ENCODE assay signal across 8 cellular contexts in the genomic region with DNA sequence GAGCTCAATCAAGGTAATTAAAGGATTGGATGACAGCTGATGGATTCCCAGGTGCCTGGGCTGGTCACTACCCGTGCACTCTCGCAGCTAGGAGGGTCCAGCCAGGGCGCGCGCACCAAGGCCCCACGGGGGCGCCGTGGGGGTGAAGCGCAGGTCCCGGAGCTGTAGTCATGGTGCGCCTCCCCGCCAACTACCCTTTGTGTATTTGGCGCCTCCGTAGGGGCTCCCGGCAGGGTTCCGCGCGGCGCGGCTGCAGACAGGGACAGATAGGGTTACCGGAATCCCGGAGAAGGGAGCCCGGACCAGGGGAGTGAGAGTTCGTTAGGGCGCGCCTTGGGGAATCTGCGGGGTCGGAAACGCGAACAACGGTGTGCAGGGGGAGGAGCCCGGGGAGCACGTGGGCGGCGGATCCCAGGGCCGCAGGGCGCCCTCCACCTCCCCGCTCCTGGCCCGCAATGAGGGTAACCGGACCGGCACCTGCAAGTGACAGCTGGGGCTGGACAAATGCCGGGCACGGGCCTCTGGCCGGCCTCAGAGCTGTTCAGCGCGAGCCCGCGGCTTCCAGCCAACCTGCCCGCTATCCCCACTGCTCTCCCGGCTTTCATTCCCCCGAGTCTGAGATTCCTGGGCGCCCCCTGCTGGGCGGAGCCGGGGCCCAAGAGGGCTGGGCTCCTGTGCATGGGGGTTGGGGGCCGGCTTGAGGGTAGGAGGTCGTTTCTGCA. TPM values are rescaled to one million over a fixed set of nuclear protein-coding genes. Genes with fewer than 3 reads are reported as not detected.
A peak's percentile ranks its signal among the peaks of the same experiment; 100 is the strongest.
DNase-seq lines count a peak whose midpoint lies in the region; ATAC-seq and TF ChIP-seq lines count a peak whose summit lies in the region.

No MANE protein-coding gene starts in this region.

- 1 to 2% methylated on average over 45 to 50 of the region's 56 CpGs for WGBS in mesodermal cell (ENCODE audit: insufficient coverage in 2 of 2), 2 experiments

- ATAC-seq in DND-41 (ENCODE audit: insufficient read depth, low read depth) = peak; percentile 78
- peak; percentile 55 for ATAC-seq in HG02840 (IDR thresholded peaks at IDR 0.05; ENCODE audit: low FRiP score, unreplicated experiment)
- no peak for ATAC-seq in GM19455 (IDR thresholded peaks at IDR 0.05; ENCODE audit: unreplicated experiment)

- H3K79me2 ChIP-seq in DND-41 (ENCODE audit: insufficient read depth, low read length) = no peaks in the 10 kb centered on the region

- H3K27ac ChIP-seq in DND-41 (ENCODE audit: low read length) (no peak overlapping the region), mesodermal cell (ENCODE audit: low read depth, low read length, severe bottlenecking) (peak overlapping the region; percentile 36)

- no peaks in the 10 kb centered on the region for H4K20me1 ChIP-seq in DND-41 (ENCODE audit: insufficient read depth, low read length)

- H2AFZ ChIP-seq in DND-41 (ENCODE audit: low read depth, low read length) = peak overlapping the region; percentile 71

- H3K4me3 ChIP-seq in DND-41 (ENCODE audit: low read depth in 1 of 2, low read length in 2 of 2) (peak overlapping the region in 1 of 2 experiments; percentile 50; a peak in 3 of 4 replicates), endocrine pancreas (ENCODE audit: control insufficient read depth, insufficient read depth, low read length) (no peak overlapping the region), mesodermal cell (ENCODE audit: extremely low read depth, insufficient read depth, low read length, poor library complexity, severe bottlenecking) (peak overlapping the region; percentile 50)

- DNase-seq in DND-41 = peak; percentile 65
- peak; percentile 83 for DNase-seq in NCI-H82 (lab: John Stamatoyannopoulos, UW)
- DNase-seq in activated CD8-positive, alpha-beta memory T cell treated with anti-CD3 and anti-CD28 coated beads for 48 hours (ENCODE audit: low read depth in 2 of 3, low spot score in 2 of 3) = peak in 2 of 3 experiments; percentile 62 to 79
- peak; percentile 64 for DNase-seq in stimulated activated CD8-positive, alpha-beta memory T cell treated with anti-CD3 and anti-CD28 coated beads, Interleukin-15, amount 100 ng/mL, for 24 hours (ENCODE audit: low read depth)

- H3K4me1 ChIP-seq in DND-41 (ENCODE audit: insufficient read depth, low read length) (peaks cover 10% of the 10 kb centered on the region), endocrine pancreas (ENCODE audit: control insufficient read depth, insufficient read depth, low read length) (no peaks in the 10 kb centered on the region), mesodermal cell (ENCODE audit: control insufficient read depth, insufficient read depth, low read length, poor library complexity, severe bottlenecking) (no peaks in the 10 kb centered on the region)

- peak overlapping the region; percentile 65 for H3K4me2 ChIP-seq in DND-41 (ENCODE audit: insufficient read depth, low read length)

- H3K27me3 ChIP-seq in DND-41 (ENCODE audit: insufficient read depth, low read length, poor library complexity) (no peaks in the 10 kb centered on the region), endocrine pancreas (ENCODE audit: control insufficient read depth, insufficient read depth, low read length) (no peaks in the 10 kb centered on the region)

- H3K9ac ChIP-seq in DND-41 (ENCODE audit: low read depth, low read length) (peak overlapping the region; percentile 48), endocrine pancreas (ENCODE audit: control insufficient read depth, insufficient read depth, low read length) (peak overlapping the region; percentile 72)

- no peaks in the 10 kb centered on the region for H3K9me3 ChIP-seq in DND-41 (ENCODE audit: insufficient read depth, low read length, severe bottlenecking)
- no peaks in the 10 kb centered on the region for H3K9me3 ChIP-seq in endocrine pancreas (ENCODE audit: control insufficient read depth, low read length)
- no peaks in the 10 kb centered on the region for H3K9me3 ChIP-seq in mesodermal cell (ENCODE audit: control insufficient read depth, low read length)

- TF ChIP-seq CTCF in DND-41 (IDR thresholded peaks at IDR 0.05; ENCODE audit: borderline replicate concordance, extremely low read depth, low read length, poor library complexity, severe bottlenecking) = peak; percentile 78

- H3K36me3 ChIP-seq in DND-41 (ENCODE audit: insufficient read depth, low read length) = no peaks in the 10 kb centered on the region
- no peaks in the 10 kb centered on the region for H3K36me3 ChIP-seq in endocrine pancreas (ENCODE audit: control insufficient read depth, insufficient read depth, low read length)
- H3K36me3 ChIP-seq in mesodermal cell (ENCODE audit: control insufficient read depth, insufficient read depth, low read length) = peaks cover 4% of the 10 kb centered on the region

RNA-seq across cellular contexts. Expression of gene PRAM1, which starts 3.4 kb away (rescaled TPM):
- 0.41 TPM for polyA plus RNA-seq in mesodermal cell (2013, experiment 1 of 2)
- polyA plus RNA-seq in mesodermal cell (2013, experiment 2 of 2) = 0.46 TPM

RNA-seq across cellular contexts. Expression of gene ZNF414, which starts 8.1 kb away (rescaled TPM):
- polyA plus RNA-seq in mesodermal cell (2013, experiment 1 of 2) = 18.8 TPM
- polyA plus RNA-seq in mesodermal cell (2013, experiment 2 of 2) = 16.3 TPM
